Comparison of ENCODE assay signal across 8 cellular contexts in genomic region chr5:178116406-178116885, GRCh38. TPM values are rescaled to one million over a fixed set of nuclear protein-coding genes. Genes with fewer than 3 reads are reported as not detected.
DNase-seq lines count a peak whose midpoint lies in the region; ATAC-seq and TF ChIP-seq lines count a peak whose summit lies in the region.

No MANE protein-coding gene starts in this region.

- POLR2A ChIA-PET in activated B cell treated with CpG ODN at 0.5 μM for 24 hours (lab: Charles Lee): interaction anchor here (0.6 to 4.3 kb wide), 6 partner anchors 14 to 1694 kb away, joined by 3 to 28 read pairs (median 8); partner anchors contain the start of genes HNRNPAB, NHP2 and RMND5B

- H3K27me3 Mint-ChIP-seq in activated B cell treated with CpG ODN at 0.5 μM for 24 hours: no peaks in the 10 kb centered on the region

- peak overlapping the region; percentile 98 for H3K4me3 Mint-ChIP-seq in activated B cell treated with CpG ODN at 0.5 μM for 24 hours

- H3K4me1 ChIP-seq in DND-41 (ENCODE audit: insufficient read depth, low read length): peaks cover 55% of the 10 kb centered on the region
- H3K4me1 ChIP-seq in effector memory CD4-positive, alpha-beta T cell (ENCODE audit: control insufficient read depth, insufficient read depth, low read length, poor library complexity, severe bottlenecking): peaks cover 48% of the 10 kb centered on the region

- no peaks in the 10 kb centered on the region for H3K79me2 ChIP-seq in DND-41 (ENCODE audit: insufficient read depth, low read length)

- CTCF ChIA-PET in activated B cell treated with CpG ODN at 0.5 μM for 24 hours (lab: Charles Lee): interaction anchor here (1.0 to 1.3 kb wide), 2 partner anchors 10 to 40 kb away, joined by 5 read pairs; no protein-coding TSS in a partner anchor

- H3K4me2 ChIP-seq in DND-41 (ENCODE audit: insufficient read depth, low read length): peak overlapping the region; percentile 54

- ATAC-seq in DND-41 (ENCODE audit: insufficient read depth, low read depth) (peak; percentile 17), HG02588 (IDR thresholded peaks at IDR 0.05; ENCODE audit: unreplicated experiment) (peak; percentile 21), activated B cell treated with CpG ODN at 0.5 μM for 24 hours (ENCODE audit: low read depth) (peak; percentile 44), GM21528 (IDR thresholded peaks at IDR 0.05; ENCODE audit: low FRiP score, unreplicated experiment) (no peak)

- TF ChIP-seq CTCF in DND-41 (IDR thresholded peaks at IDR 0.05; ENCODE audit: borderline replicate concordance, extremely low read depth, low read length, poor library complexity, severe bottlenecking): no peak
- TF ChIP-seq CTCF in activated B cell treated with CpG ODN at 0.5 μM for 24 hours (IDR thresholded peaks at IDR 0.05): no peak

- no peak overlapping the region for H3K27ac ChIP-seq in DND-41 (ENCODE audit: low read length)
- no peak overlapping the region for H3K27ac ChIP-seq in effector memory CD4-positive, alpha-beta T cell (ENCODE audit: insufficient read depth, low read length, poor library complexity, severe bottlenecking)

- H3K27me3 ChIP-seq in DND-41 (ENCODE audit: insufficient read depth, low read length, poor library complexity): peaks cover 50% of the 10 kb centered on the region
- H3K27me3 ChIP-seq in effector memory CD4-positive, alpha-beta T cell (replicated peaks; ENCODE audit: control insufficient read depth, insufficient read depth, low read length, poor library complexity, severe bottlenecking): no peaks in the 10 kb centered on the region

- peaks cover 7% of the 10 kb centered on the region for H3K36me3 Mint-ChIP-seq in activated B cell treated with CpG ODN at 0.5 μM for 24 hours (ENCODE audit: low read depth)

- peaks cover 78% of the 10 kb centered on the region for H3K4me1 Mint-ChIP-seq in activated B cell treated with CpG ODN at 0.5 μM for 24 hours

- peak overlapping the region; percentile 23; the same call in 1 of the 2 replicates for H2AFZ ChIP-seq in DND-41 (ENCODE audit: low read depth, low read length)

- H4K20me1 ChIP-seq in DND-41 (ENCODE audit: insufficient read depth, low read length): peaks cover 10% of the 10 kb centered on the region; the same call in 1 of the 2 replicates

- intact Hi-C loops in activated B cell treated with CpG ODN at 0.5 μM for 24 hours (cut with micrococcal nuclease): loop anchor here (1.0 to 10.0 kb wide), 2 partner anchors 690 to 1582 kb away; partner anchors contain the start of genes GRK6 and RNF44

- no peaks in the 10 kb centered on the region for H3K9me3 Mint-ChIP-seq in activated B cell treated with CpG ODN at 0.5 μM for 24 hours

- H3K9ac ChIP-seq in DND-41 (ENCODE audit: low read depth, low read length): peak overlapping the region; percentile 5; the same call in 1 of the 2 replicates

- peak; percentile 72 for DNase-seq in DND-41
- DNase-seq in activated B cell treated with CpG ODN at 0.5 μM for 24 hours: peak; percentile 63
- DNase-seq in effector memory CD4-positive, alpha-beta T cell: peak; percentile 73 to 88 (median 75)
- DNase-seq in stimulated activated CD8-positive, alpha-beta memory T cell treated with anti-CD3 and anti-CD28 coated beads, Interleukin-2, amount 100 ng/mL, for 1 hour (ENCODE audit: low read depth in 2 of 2): peak; percentile 54 to 58
- no peak for DNase-seq in Kasumi-1 (lab: John Stamatoyannopoulos, UW)
- no peak for DNase-seq in MV-4-11 (lab: John Stamatoyannopoulos, UW)

- peaks cover 5% of the 10 kb centered on the region for H3K9me3 ChIP-seq in DND-41 (ENCODE audit: insufficient read depth, low read length, severe bottlenecking)
- no peaks in the 10 kb centered on the region for H3K9me3 ChIP-seq in effector memory CD4-positive, alpha-beta T cell (ENCODE audit: control insufficient read depth, low read length)

- peak overlapping the region in 1 of 2 experiments; percentile 33; a peak in 2 of 4 replicates for H3K4me3 ChIP-seq in DND-41 (ENCODE audit: low read depth in 1 of 2, low read length in 2 of 2)
- no peak overlapping the region for H3K4me3 ChIP-seq in effector memory CD4-positive, alpha-beta T cell (ENCODE audit: insufficient read depth, low read depth, low read length, poor library complexity, severe bottlenecking)

- peak overlapping the region; percentile 94 for H3K27ac Mint-ChIP-seq in activated B cell treated with CpG ODN at 0.5 μM for 24 hours

- H3K36me3 ChIP-seq in DND-41 (ENCODE audit: insufficient read depth, low read length): no peaks in the 10 kb centered on the region
- no peaks in the 10 kb centered on the region for H3K36me3 ChIP-seq in effector memory CD4-positive, alpha-beta T cell (ENCODE audit: control insufficient read depth, insufficient read depth, low read length)

RNA-seq across cellular contexts. Expression of gene N4BP3, which starts 3.1 kb away (rescaled TPM):
- 17.4 and 18.1 TPM in 2 replicates for total RNA-seq in activated B cell treated with CpG ODN at 0.5 μM for 24 hours

RNA-seq across cellular contexts. Expression of gene RMND5B, which starts 14.4 kb away (rescaled TPM):
- total RNA-seq in activated B cell treated with CpG ODN at 0.5 μM for 24 hours: 42.4 and 57.2 TPM in 2 replicates

RNA-seq across cellular contexts. Expression of gene NHP2, which starts 37.2 kb away (rescaled TPM):
- total RNA-seq in activated B cell treated with CpG ODN at 0.5 μM for 24 hours: 175 and 180 TPM in 2 replicates

Comparison
In these comparisons a context has a peak if more than half of its experiments do, and no peak if none do; other contexts are left out.
1. DNase-seq: peak in DND-41 (single experiment), activated B cell treated with CpG ODN at 0.5 μM for 24 hours (single experiment), effector memory CD4-positive, alpha-beta T cell (3 of 3) and stimulated activated CD8-positive, alpha-beta memory T cell treated with anti-CD3 and anti-CD28 coated beads, Interleukin-2, amount 100 ng/mL, for 1 hour (2 of 2); none in Kasumi-1 (0 of 2) and MV-4-11 (single experiment).